In genomic region chr14:28759056-28759657, GRCh38 we compare ENCODE assay signal across 15 cellular contexts. TPM values are rescaled to one million over a fixed set of nuclear protein-coding genes. Genes with fewer than 3 reads are reported as not detected.
DNase-seq lines count a peak whose midpoint lies in the region; ATAC-seq and TF ChIP-seq lines count a peak whose summit lies in the region.
"Had no signal": no experiment of that assay in that cellular context is flagged by ENCODE, and none has a peak within 500 bp of the region (broad histone marks: within the 10 kb centered on the region; RNA-seq: fewer than 3 reads in every experiment).

No MANE protein-coding gene starts in this region.

- H3K4me1 ChIP-seq in heart right ventricle = peaks cover 0 to 15% (median 3%) of the 10 kb centered on the region in 9 donors
- H3K4me1 ChIP-seq: adrenal gland had no signal

- no peak overlapping the region for H3K4me3 ChIP-seq in H7 (ENCODE audit: insufficient read depth, low read depth, low read length)
- H3K4me3 ChIP-seq in astrocyte of the cerebellum (ENCODE audit: low read depth, low read length) = peak overlapping the region; percentile 17
- peak overlapping the region in 2 of 10 donors; percentile 5 for H3K4me3 ChIP-seq in heart right ventricle
- H3K4me3 ChIP-seq: adrenal gland, thoracic aorta had no signal

- H3K36me3 ChIP-seq in H7 (replicated peaks; ENCODE audit: control insufficient read depth, insufficient read depth, low read length) = no peaks in the 10 kb centered on the region
- H3K36me3 ChIP-seq in heart right ventricle = no peaks in the 10 kb centered on the region
- H3K36me3 ChIP-seq: adrenal gland, thoracic aorta had no signal

- no peak for ATAC-seq in heart right ventricle
- ATAC-seq: effector memory CD8-positive, alpha-beta T cell had no signal

- H3K27ac ChIP-seq in layer of hippocampus (ENCODE audit: low read depth, low read length) (peak overlapping the region; percentile 80), heart right ventricle (no peak overlapping the region)
- H3K27ac ChIP-seq: adrenal gland, thoracic aorta had no signal

- TF ChIP-seq CTCF in astrocyte of the cerebellum (IDR thresholded peaks at IDR 0.05; ENCODE audit: low read depth, low read length, missing control alignments) = peak; percentile 6
- no peak for TF ChIP-seq CTCF in heart right ventricle (IDR thresholded peaks at IDR 0.05)

- no peaks in the 10 kb centered on the region for H3K9me3 ChIP-seq in heart right ventricle
- H3K9me3 ChIP-seq: adrenal gland, thoracic aorta had no signal

- in situ Hi-C loops in astrocyte of the cerebellum (cut with HindIII; ENCODE audit: low sequenced_read_pairs) = loop anchor here (5.0 kb wide), 1 partner anchor 783 kb away; no protein-coding TSS in a partner anchor

- H3K27me3 ChIP-seq in H7 (ENCODE audit: control insufficient read depth, insufficient read depth, low read length) (peaks cover 98% of the 10 kb centered on the region), layer of hippocampus (ENCODE audit: control insufficient read depth, insufficient read depth, low read length) (peaks cover 40% of the 10 kb centered on the region), heart right ventricle (peaks cover 28 to 100% (median 100%) of the 10 kb centered on the region in 7 donors)

- intact Hi-C loops in heart right ventricle (cut with DNase I) = loop anchor here in 8 of 10 donors (5.0 to 10.0 kb wide), 6 partner anchors 776 to 1766 kb away; no protein-coding TSS in a partner anchor

- 2% methylated on average over 26 of the region's 26 CpGs for WGBS in heart right ventricle, 2 donors

- DNase-seq in H7 = peak; percentile 76
- DNase-seq in astrocyte of the cerebellum (ENCODE audit: low read depth) = no peak
- peak; percentile 3 for DNase-seq in stromal cell of bone marrow (ENCODE audit: low read depth)
- DNase-seq in NCI-H2029 (lab: John Stamatoyannopoulos, UW) = no peak
- no peak for DNase-seq in NOMO-1 treated with DMSO at 0.1 percent for 48 hours (lab: John Stamatoyannopoulos, UW; ENCODE audit: unreplicated experiment)
- DNase-seq in heart right ventricle = no peak
- DNase-seq: adrenal gland; effector memory CD8-positive, alpha-beta T cell; GOT3; midbrain; NCI-H1417 treated with DMSO at 0.1 percent for 48 hours; NCI-H526 treated with DMSO at 0.1 percent for 48 hours had no signal

RNA-seq across cellular contexts. Expression of gene FOXG1, which starts 7.4 kb away (rescaled TPM):
- total RNA-seq in H7 (2014; rRNA removed; shearing (Covaris generic)) = 0.04 and 0.14 TPM in 2 replicates
- total RNA-seq in heart right ventricle = not detected
- not detected for polyA plus RNA-seq in heart right ventricle
- total RNA-seq: HT1080 had no signal

Comparison
In these comparisons a context has a peak if more than half of its experiments do, and no peak if none do; other contexts are left out.
1. DNase-seq: peak in H7 (single experiment) and stromal cell of bone marrow (single experiment); none in astrocyte of the cerebellum (single experiment), NCI-H2029 (single experiment), NOMO-1 treated with DMSO at 0.1 percent for 48 hours (single experiment) and heart right ventricle (0 of 2).